Comparison of ENCODE assay signal across 10 cellular contexts in the genomic region with DNA sequence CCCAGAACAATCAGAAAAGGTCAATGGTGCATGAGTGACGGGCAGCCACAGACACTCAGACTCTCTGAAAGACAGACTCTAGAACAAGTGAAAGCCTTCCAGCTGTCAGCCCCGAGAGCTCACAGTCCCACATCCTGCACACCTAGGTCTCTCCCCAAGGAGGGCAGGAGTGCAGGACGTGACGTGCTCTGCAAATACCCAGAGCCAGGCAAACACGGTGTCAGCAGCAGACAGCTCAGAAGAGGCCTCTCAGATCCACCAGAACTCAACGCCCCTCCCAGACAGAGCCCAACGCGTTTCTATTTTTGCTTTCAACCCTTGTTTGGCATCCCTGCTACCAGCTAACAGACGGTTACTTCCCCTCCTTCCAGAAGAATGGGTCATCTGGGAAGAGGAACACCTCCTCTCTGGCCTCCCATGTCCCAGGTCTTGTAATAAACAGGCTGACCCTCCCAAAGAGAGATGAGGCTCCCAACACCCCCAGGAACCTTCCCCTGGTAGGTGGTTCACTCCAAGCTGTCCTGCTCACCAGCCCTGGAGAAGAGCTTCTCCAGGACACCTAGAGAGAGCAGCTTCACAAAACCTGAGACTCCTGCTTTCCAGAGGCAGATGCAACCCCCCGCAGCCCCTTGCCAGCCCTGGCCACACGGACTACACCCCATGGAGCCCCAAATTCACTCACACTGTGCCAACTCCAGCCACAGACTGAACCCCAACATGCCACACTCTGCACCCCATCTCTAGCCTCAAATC. TPM values are rescaled to one million over a fixed set of nuclear protein-coding genes. Genes with fewer than 3 reads are reported as not detected.
DNase-seq lines count a peak whose midpoint lies in the region; ATAC-seq, FAIRE-seq and TF ChIP-seq lines count a peak whose summit lies in the region.
"Had no signal": no experiment of that assay in that cellular context is flagged by ENCODE, and none has a peak within 500 bp of the region (broad histone marks: within the 10 kb centered on the region; RNA-seq: fewer than 3 reads in every experiment).

No MANE protein-coding gene starts in this region.

- H3K36me3 Mint-ChIP-seq in GM23338 (ENCODE audit: low read depth), result no peaks in the 10 kb centered on the region; the same call in 2 of the 3 replicates
- H3K36me3 Mint-ChIP-seq in activated T-helper 2 cell treated with anti-CD3 and anti-CD28 coated beads, Interferon-gamma antibody, Interleukin-2, Interleukin-4, amounts not matched to agents 10 μg/mL and 5 μg/mL and 100 μg/mL, durations not matched to agents 14 hours and 24 hours and 36 hours (ENCODE audit: low read depth), result no peaks in the 10 kb centered on the region

- TF ChIP-seq CTCF in GM23338 (conservative IDR thresholded peaks at IDR 0.05; ENCODE audit: low read depth in 2 of 2), result no peak

- H3K9me3 Mint-ChIP-seq in GM23338, result no peaks in the 10 kb centered on the region
- no peaks in the 10 kb centered on the region for H3K9me3 Mint-ChIP-seq in activated T-helper 2 cell treated with anti-CD3 and anti-CD28 coated beads, Interferon-gamma antibody, Interleukin-2, Interleukin-4, amounts not matched to agents 10 μg/mL and 5 μg/mL and 100 μg/mL, durations not matched to agents 14 hours and 24 hours and 36 hours

- H3K27ac Mint-ChIP-seq in GM23338, result peak overlapping the region; percentile 75; the same call in 1 of the 2 replicates
- H3K27ac Mint-ChIP-seq in activated T-helper 2 cell treated with anti-CD3 and anti-CD28 coated beads, Interferon-gamma antibody, Interleukin-2, Interleukin-4, amounts not matched to agents 10 μg/mL and 5 μg/mL and 100 μg/mL, durations not matched to agents 14 hours and 24 hours and 36 hours, result no peak overlapping the region

- H4K20me1 ChIP-seq in GM23338 (replicated peaks; ENCODE audit: insufficient read depth), result no peaks in the 10 kb centered on the region

- no peak overlapping the region; the same call in 2 of the 3 replicates for H3K4me3 Mint-ChIP-seq in GM23338
- H3K4me3 Mint-ChIP-seq in activated T-helper 2 cell treated with anti-CD3 and anti-CD28 coated beads, Interferon-gamma antibody, Interleukin-2, Interleukin-4, amounts not matched to agents 10 μg/mL and 5 μg/mL and 100 μg/mL, durations not matched to agents 14 hours and 24 hours and 36 hours (ENCODE audit: low read depth), result no peak overlapping the region

- no peak overlapping the region for H3K4me2 ChIP-seq in GM23338

- H3K4me1 ChIP-seq in GM23338 (ENCODE audit: insufficient read depth) (no peaks in the 10 kb centered on the region; the same call in 1 of the 2 replicates), muscle layer of duodenum (ENCODE audit: control insufficient read depth in 1 of 2, insufficient read depth in 2 of 2, low read length in 2 of 2) (peaks cover 6 to 36% of the 10 kb centered on the region in 2 donors)

- peaks cover 21% of the 10 kb centered on the region for H3K27me3 Mint-ChIP-seq in GM23338 (ENCODE audit: insufficient read depth, low read depth, poor library complexity)
- H3K27me3 Mint-ChIP-seq in activated T-helper 2 cell treated with anti-CD3 and anti-CD28 coated beads, Interferon-gamma antibody, Interleukin-2, Interleukin-4, amounts not matched to agents 10 μg/mL and 5 μg/mL and 100 μg/mL, durations not matched to agents 14 hours and 24 hours and 36 hours (ENCODE audit: low read depth), result peaks cover 10% of the 10 kb centered on the region

- H3K36me3 ChIP-seq in GM23338 (ENCODE audit: insufficient read depth), result no peaks in the 10 kb centered on the region
- H3K36me3 ChIP-seq in muscle layer of duodenum (ENCODE audit: control insufficient read depth in 1 of 2, insufficient read depth in 2 of 2, low read length in 2 of 2), result no peaks in the 10 kb centered on the region

- no peak overlapping the region for H3K27ac ChIP-seq in GM23338 (ENCODE audit: low read depth)
- H3K27ac ChIP-seq in muscle layer of duodenum (ENCODE audit: low read length), result peak overlapping the region; percentile 39

- intact Hi-C loops in activated T-helper 2 cell treated with anti-CD3 and anti-CD28 coated beads, Interferon-gamma antibody, Interleukin-2, Interleukin-4, amounts not matched to agents 10 μg/mL and 5 μg/mL and 100 μg/mL, durations not matched to agents 14 hours and 24 hours and 36 hours (cut with micrococcal nuclease), result no loop called here

- H3K4me1 Mint-ChIP-seq in GM23338, result peaks cover 31% of the 10 kb centered on the region
- H3K4me1 Mint-ChIP-seq in activated T-helper 2 cell treated with anti-CD3 and anti-CD28 coated beads, Interferon-gamma antibody, Interleukin-2, Interleukin-4, amounts not matched to agents 10 μg/mL and 5 μg/mL and 100 μg/mL, durations not matched to agents 14 hours and 24 hours and 36 hours (ENCODE audit: low read depth), result peaks cover 9% of the 10 kb centered on the region

- no peaks in the 10 kb centered on the region for H3F3A ChIP-seq in GM23338 (replicated peaks; ENCODE audit: low read depth)

- H3K9me2 ChIP-seq in GM23338 (ENCODE audit: insufficient read depth), result no peaks in the 10 kb centered on the region

- FAIRE-seq in GM12891 (lab: Jason Lieb, UNC), result peak; percentile 82

- H3K4me3 ChIP-seq in GM23338, result no peak overlapping the region
- no peak overlapping the region for H3K4me3 ChIP-seq in muscle layer of duodenum (ENCODE audit: low read depth in 1 of 2, low read length in 2 of 2)

- H3K79me2 ChIP-seq in GM23338 (replicated peaks; ENCODE audit: insufficient read depth), result no peaks in the 10 kb centered on the region

- ATAC-seq in GM23338, result no peak
- ATAC-seq in GM18858 (IDR thresholded peaks at IDR 0.05; ENCODE audit: unreplicated experiment), result no peak

- DNase-seq in GM12891 (ENCODE audit: insufficient read length, low spot score), result no peak
- DNase-seq in GM23338 (ENCODE audit: low spot score), result no peak
- peak; percentile 20 for DNase-seq in activated T-helper 2 cell treated with anti-CD3 and anti-CD28 coated beads, Interferon-gamma antibody, Interleukin-2, Interleukin-4, amounts not matched to agents 10 μg/mL and 5 μg/mL and 100 μg/mL, durations not matched to agents 14 hours and 24 hours and 36 hours (ENCODE audit: low spot score)
- no peak for DNase-seq in superior temporal gyrus (ENCODE audit: extremely low spot score)
- no peak for DNase-seq in SK-N-DZ (ENCODE audit: low spot score)
- no peak for DNase-seq in stimulated activated CD4-positive, alpha-beta T cell treated with anti-CD3 and anti-CD28 coated beads, Interleukin-4, amount 100 ng/mL, for 1 hour
- DNase-seq: mammary epithelial cell, NCI-H526 treated with DMSO at 0.1 percent for 48 hours had no signal

- H2AFZ ChIP-seq in GM23338, result no peak overlapping the region

- H3K9me3 ChIP-seq in muscle layer of duodenum (ENCODE audit: control insufficient read depth in 1 of 2, low read length in 2 of 2), result no peaks in the 10 kb centered on the region

- peaks cover under 1% of the 10 kb centered on the region; the same call in 1 of the 2 replicates for H3K27me3 ChIP-seq in GM23338 (ENCODE audit: insufficient read depth)
- H3K27me3 ChIP-seq in muscle layer of duodenum (ENCODE audit: low read depth, low read length), result no peaks in the 10 kb centered on the region

- TF ChIP-seq POLR2A in GM12891 (IDR thresholded peaks at IDR 0.05; ENCODE audit: low read depth, low read length), result no peak

TF ChIP-seq in GM12891, 5 proteins besides CTCF, POLR2A, EP300 and RAD21:
- TF ChIP-seq SPI1 (IDR thresholded peaks at IDR 0.05; ENCODE audit: low read depth, low read length) (no peak), PAX5 (IDR thresholded peaks at IDR 0.05; ENCODE audit: insufficient read depth, low read length, severe bottlenecking) (no peak), POLR2AphosphoS5 (IDR thresholded peaks at IDR 0.05; ENCODE audit: low read depth, low read length) (no peak), POU2F2 (IDR thresholded peaks at IDR 0.05; ENCODE audit: low read depth, low read length) (no peak), TAF1 (IDR thresholded peaks at IDR 0.05; ENCODE audit: low read depth, low read length) (no peak)

TF ChIP-seq in GM23338, 12 proteins besides CTCF, POLR2A, EP300 and RAD21 (continues in another document):
- TF ChIP-seq POLR2AphosphoS5 (IDR thresholded peaks at IDR 0.05; ENCODE audit: low read depth), result no peak

RNA-seq across cellular contexts. Expression of a gene that starts 7.6 kb away (rescaled TPM):
- 0.26 TPM for polyA plus RNA-seq in GM12891 (2012; ENCODE audit: low read depth, missing spikeins)
- total RNA-seq in GM23338 (2014; rRNA removed; shearing (Covaris generic)), result 1.5 and 2.2 TPM in 2 replicates
- 0.68 and 1.0 TPM in 2 replicates for polyA plus RNA-seq in GM23338 (2016; fragmentation: Nextera tagmentation; extraction: Ambion mirVana)
- total RNA-seq in activated T-helper 2 cell treated with anti-CD3 and anti-CD28 coated beads, Interferon-gamma antibody, Interleukin-2, Interleukin-4, amounts not matched to agents 10 μg/mL and 5 μg/mL and 100 μg/mL, durations not matched to agents 14 hours and 24 hours and 36 hours, result 0.52 and 1.1 TPM in 2 replicates
- polyA plus RNA-seq in SK-N-DZ (2014; cell fraction: cytosol; rRNA removed), result 0.03 and 0.24 TPM in 2 replicates
- polyA plus RNA-seq in SK-N-DZ (2014; cell fraction: nucleus; rRNA removed), result 0.58 and 1.6 TPM in 2 replicates
